Comparison of ENCODE assay signal across 8 cellular contexts in the genomic region with DNA sequence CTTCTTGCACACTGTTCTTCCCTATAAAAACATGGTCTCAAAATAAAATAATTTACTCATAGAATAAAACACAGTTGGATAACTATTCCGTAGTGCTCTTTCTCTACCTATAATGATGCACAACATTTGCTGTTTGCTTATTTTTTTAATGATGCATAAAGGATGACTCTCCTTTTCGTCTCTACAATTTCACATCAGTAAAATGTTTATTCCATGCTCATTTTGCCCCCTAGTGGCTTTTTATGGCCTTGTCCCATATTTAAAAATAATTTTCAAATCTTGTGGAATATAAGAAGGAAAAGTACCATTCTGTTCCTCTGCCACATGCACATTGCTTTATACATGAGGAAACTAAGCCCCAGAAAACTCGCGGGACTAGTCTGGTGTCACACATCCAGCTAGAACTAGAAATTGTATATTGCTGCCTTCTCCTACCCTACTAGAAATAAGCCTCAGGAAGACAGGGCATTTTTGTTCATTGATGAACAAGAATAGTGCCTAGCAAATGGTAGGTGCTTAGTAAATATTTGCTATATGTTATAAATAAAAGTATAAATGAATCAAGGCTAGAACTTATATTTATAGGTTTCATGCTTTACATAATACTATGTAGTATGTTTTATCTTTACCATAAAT. TPM values are rescaled to one million over a fixed set of nuclear protein-coding genes. Genes with fewer than 3 reads are reported as not detected.
DNase-seq lines count a peak whose midpoint lies in the region; ATAC-seq, FAIRE-seq and TF ChIP-seq lines count a peak whose summit lies in the region.

No MANE protein-coding gene starts in this region.

- 10% methylated on average over 4 of the region's 4 CpGs for WGBS in prostate gland

- H3K9ac ChIP-seq in OCI-LY1 (ENCODE audit: low read length) = no peak overlapping the region

- H3F3A ChIP-seq in OCI-LY1 (ENCODE audit: insufficient read depth, low read length) = 0 out of 2 replicates have a peak, but pooled peaks cover 4% of the 10 kb centered on the region

- intact Hi-C loops in prostate gland (cut with DNase I) = no loop called here

- FAIRE-seq in endometrium (lab: Jason Lieb, UNC) = peak; percentile 77

- H3K27me3 ChIP-seq in OCI-LY1 (ENCODE audit: insufficient read depth, low read length) (no peaks in the 10 kb centered on the region), prostate gland (replicated peaks; ENCODE audit: insufficient read depth) (no peaks in the 10 kb centered on the region)

- DNase-seq in A172 (ENCODE audit: low spot score) = peak; percentile 44
- DNase-seq in prostate gland (ENCODE audit: low spot score) = no peak
- no peak for DNase-seq in activated CD8-positive, alpha-beta memory T cell treated with anti-CD3 and anti-CD28 coated beads, Interleukin-2, amount 50 U/mL, for 48 hours

- H3K9me2 ChIP-seq in OCI-LY1 (ENCODE audit: low read depth, low read length) = no peaks in the 10 kb centered on the region

- no peaks in the 10 kb centered on the region for H3K36me3 ChIP-seq in OCI-LY1 (ENCODE audit: insufficient read depth, low read length)
- H3K36me3 ChIP-seq in prostate gland = no peaks in the 10 kb centered on the region

- TF ChIP-seq POLR2A in prostate gland (IDR thresholded peaks at IDR 0.05) = no peak

- H3K4me2 ChIP-seq in OCI-LY1 (ENCODE audit: low read length) = no peak overlapping the region

- H3K4me1 ChIP-seq in OCI-LY1 (ENCODE audit: insufficient read depth, low read length, severe bottlenecking) (peaks cover 34% of the 10 kb centered on the region), prostate gland (replicated peaks) (no peaks in the 10 kb centered on the region)

- no peaks in the 10 kb centered on the region for H4K20me1 ChIP-seq in OCI-LY1 (ENCODE audit: insufficient read depth, low read length)

- H3K4me3 ChIP-seq in OCI-LY1 (ENCODE audit: low read depth, low read length, poor library complexity, severe bottlenecking) (no peak overlapping the region), prostate gland (no peak overlapping the region)

- no peaks in the 10 kb centered on the region for H3K9me3 ChIP-seq in OCI-LY1 (ENCODE audit: low read length)
- H3K9me3 ChIP-seq in prostate gland = no peaks in the 10 kb centered on the region

- H2AFZ ChIP-seq in OCI-LY1 (ENCODE audit: low read length) = no peak overlapping the region

- peak; percentile 48; the same call in 2 of the 3 replicates for TF ChIP-seq CTCF in GM12872 (IDR thresholded peaks at IDR 0.05; ENCODE audit: insufficient read depth, low read depth, low read length)
- peak; percentile 67 for TF ChIP-seq CTCF in OCI-LY1 (IDR thresholded peaks at IDR 0.05; ENCODE audit: low read length)
- TF ChIP-seq CTCF in prostate gland (IDR thresholded peaks at IDR 0.05) = peak in 3 of 4 experiments; percentile 57 to 63 (median 62)

- no peaks in the 10 kb centered on the region for H3K79me2 ChIP-seq in OCI-LY1 (ENCODE audit: insufficient read depth, low read length)

- H3K27ac ChIP-seq in OCI-LY1 (ENCODE audit: low read depth, low read length, poor library complexity, severe bottlenecking) (no peak overlapping the region), prostate gland (no peak overlapping the region)

- no peak for ATAC-seq in HG02884 (IDR thresholded peaks at IDR 0.05; ENCODE audit: unreplicated experiment)
- ATAC-seq in GM19467 (IDR thresholded peaks at IDR 0.05; ENCODE audit: unreplicated experiment) = no peak

RNA-seq across cellular contexts. Expression of a gene that starts 12.7 kb away (rescaled TPM):
- 0.89 and 1.2 TPM in 2 replicates for total RNA-seq in A172 (2014; rRNA removed; shearing (Covaris generic))
- total RNA-seq in prostate gland = under 1 TPM; 0.14 to 0.62 TPM

RNA-seq across cellular contexts. Expression of a gene that starts 12.9 kb away (rescaled TPM):
- total RNA-seq in A172 (2014; rRNA removed; shearing (Covaris generic)) = 68.3 and 83.6 TPM in 2 replicates
- 10 to 100 TPM; 34.4 to 45.3 TPM for total RNA-seq in prostate gland
